Comparison of ENCODE assay signal across 1 cellular context in genomic region chr9:95092321-95093072, GRCh38.
TF ChIP-seq lines count a peak whose summit lies in the region.

No MANE protein-coding gene starts in this region.

TF ChIP-seq in HepG2, 621 proteins besides CTCF, POLR2A, EP300 and RAD21:
- TF ChIP-seq ZNF766 (CRISPR knock-in tag; IDR thresholded peaks at IDR 0.05; ENCODE audit: borderline replicate concordance) (no peak), TFDP2 (CRISPR knock-in tag; IDR thresholded peaks at IDR 0.05) (no peak), ZNF326 (CRISPR knock-in tag; IDR thresholded peaks at IDR 0.05; ENCODE audit: borderline replicate concordance) (no peak), HES4 (CRISPR knock-in tag; IDR thresholded peaks at IDR 0.05; ENCODE audit: borderline replicate concordance) (no peak), ATF7-NPFF (CRISPR knock-in tag; IDR thresholded peaks at IDR 0.05; ENCODE audit: low read depth) (no peak), ZBTB14 (CRISPR knock-in tag; IDR thresholded peaks at IDR 0.05) (no peak), ZNF225 (CRISPR knock-in tag; IDR thresholded peaks at IDR 0.05) (no peak), POLR2G (IDR thresholded peaks at IDR 0.05; ENCODE audit: low read depth, low read length) (peak; percentile 45; the same call in 1 of the 2 replicates), AGO2 (optimal IDR thresholded peaks at IDR 0.05; ENCODE audit: low read depth, low read length) (peak; percentile 59), XRCC5 (optimal IDR thresholded peaks at IDR 0.05; ENCODE audit: low read length) (no peak), HOXA3 (CRISPR knock-in tag; IDR thresholded peaks at IDR 0.05) (no peak)
TF ChIP-seq in HepG2: peak in this region for 2.
